ENCODE assay signal across 8 cellular contexts in the genomic region with DNA sequence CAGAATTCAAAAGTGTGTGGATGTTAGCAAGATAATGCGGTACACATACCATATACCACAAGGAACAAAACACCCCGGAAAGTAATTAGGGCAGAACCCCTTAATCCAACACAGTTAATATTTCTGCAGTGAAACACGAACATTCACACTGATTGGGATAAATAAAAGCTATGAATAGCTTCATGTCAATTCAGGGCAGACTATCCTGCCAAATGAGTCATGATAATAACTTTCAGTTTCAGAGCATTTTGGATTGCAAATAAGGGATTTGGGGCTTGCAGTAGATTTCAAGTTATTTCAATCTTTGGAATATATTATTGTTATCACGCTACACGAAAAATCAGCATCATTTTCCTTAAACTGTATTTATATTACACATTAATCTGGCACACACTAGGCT. TPM values are rescaled to one million over a fixed set of nuclear protein-coding genes. Genes with fewer than 3 reads are reported as not detected.
DNase-seq lines count a peak whose midpoint lies in the region; ATAC-seq lines count a peak whose summit lies in the region.

No MANE protein-coding gene starts in this region.

- H3K9me3 Mint-ChIP-seq in activated T-helper 17 cell treated with anti-CD3 and anti-CD28 coated beads, Interleukin-2, amount 50 U/mL, for 72 hours: no peaks in the 10 kb centered on the region
- no peaks in the 10 kb centered on the region for H3K9me3 Mint-ChIP-seq in stimulated activated effector memory CD8-positive, alpha-beta T cell treated with anti-CD3 and anti-CD28 coated beads, Interleukin-12 subunit alpha, Interleukin-12 subunit beta, amount 100 ng/mL, for 72 hours

- H3F3A ChIP-seq in GM23248 (ENCODE audit: insufficient read depth): peaks cover 19% of the 10 kb centered on the region

- DNase-seq in GM23248 (peak; percentile 88), foreskin melanocyte (peak; percentile 29), mucosa of gallbladder (ENCODE audit: low spot score) (no peak), RKO (ENCODE audit: low spot score) (no peak), NCI-H2107 treated with DMSO at 0.1 percent for 48 hours (lab: John Stamatoyannopoulos, UW; ENCODE audit: unreplicated experiment) (no peak)
- DNase-seq in stimulated activated effector memory CD8-positive, alpha-beta T cell treated with anti-CD3 and anti-CD28 coated beads, Interleukin-12 subunit alpha, Interleukin-12 subunit beta, amount 100 ng/mL, for 72 hours (ENCODE audit: low spot score in 2 of 2): no peak

- H3K27me3 Mint-ChIP-seq in activated T-helper 17 cell treated with anti-CD3 and anti-CD28 coated beads, Interleukin-2, amount 50 U/mL, for 72 hours: no peaks in the 10 kb centered on the region

- H3K4me1 ChIP-seq in GM23248 (ENCODE audit: insufficient read depth): peaks cover 37% of the 10 kb centered on the region

- peaks cover 99% of the 10 kb centered on the region for H3K79me2 ChIP-seq in GM23248 (ENCODE audit: insufficient read depth)

- peak overlapping the region; percentile 69 for H3K27ac ChIP-seq in GM23248

- ATAC-seq in activated T-helper 17 cell treated with anti-CD3 and anti-CD28 coated beads, Interleukin-2, amount 50 U/mL, for 72 hours (replicated peaks): no peak
- ATAC-seq in stimulated activated effector memory CD8-positive, alpha-beta T cell treated with anti-CD3 and anti-CD28 coated beads, Interleukin-12 subunit alpha, Interleukin-12 subunit beta, amount 100 ng/mL, for 72 hours: no peak
- no peak for ATAC-seq in GM18861 (IDR thresholded peaks at IDR 0.05; ENCODE audit: unreplicated experiment)

- 1 to 3% methylated on average over 5 of the region's 5 CpGs for WGBS in GM23248 (ENCODE audit: low coverage in 1 of 2, low lambda C conversion rate in 2 of 2, missing lambda C conversion rate in 2 of 2), 2 experiments

- H2AFZ ChIP-seq in GM23248: peak overlapping the region; percentile 10; the same call in 1 of the 2 replicates

- peak overlapping the region; percentile 55 for H3K4me3 ChIP-seq in GM23248

- H3K27me3 ChIP-seq in GM23248 (replicated peaks; ENCODE audit: insufficient read depth): no peaks in the 10 kb centered on the region

- H3K9me2 ChIP-seq in GM23248 (ENCODE audit: insufficient read depth): no peaks in the 10 kb centered on the region

- in situ Hi-C loops in GM23248 (cut with MboI): no loop called here

- peak overlapping the region; percentile 79 for H3K4me3 Mint-ChIP-seq in activated T-helper 17 cell treated with anti-CD3 and anti-CD28 coated beads, Interleukin-2, amount 50 U/mL, for 72 hours
- H3K4me3 Mint-ChIP-seq in stimulated activated effector memory CD8-positive, alpha-beta T cell treated with anti-CD3 and anti-CD28 coated beads, Interleukin-12 subunit alpha, Interleukin-12 subunit beta, amount 100 ng/mL, for 72 hours: peak overlapping the region; percentile 77

- H3K9me3 ChIP-seq in GM23248 (ENCODE audit: low read depth): no peaks in the 10 kb centered on the region

- H4K20me1 ChIP-seq in GM23248 (ENCODE audit: insufficient read depth): no peaks in the 10 kb centered on the region

- peaks cover 45% of the 10 kb centered on the region for H3K36me3 Mint-ChIP-seq in activated T-helper 17 cell treated with anti-CD3 and anti-CD28 coated beads, Interleukin-2, amount 50 U/mL, for 72 hours (ENCODE audit: low read depth)
- peaks cover 41% of the 10 kb centered on the region for H3K36me3 Mint-ChIP-seq in stimulated activated effector memory CD8-positive, alpha-beta T cell treated with anti-CD3 and anti-CD28 coated beads, Interleukin-12 subunit alpha, Interleukin-12 subunit beta, amount 100 ng/mL, for 72 hours

- H3K27ac Mint-ChIP-seq in activated T-helper 17 cell treated with anti-CD3 and anti-CD28 coated beads, Interleukin-2, amount 50 U/mL, for 72 hours: peak overlapping the region; percentile 80
- peak overlapping the region; percentile 90 for H3K27ac Mint-ChIP-seq in stimulated activated effector memory CD8-positive, alpha-beta T cell treated with anti-CD3 and anti-CD28 coated beads, Interleukin-12 subunit alpha, Interleukin-12 subunit beta, amount 100 ng/mL, for 72 hours

- H3K4me1 Mint-ChIP-seq in activated T-helper 17 cell treated with anti-CD3 and anti-CD28 coated beads, Interleukin-2, amount 50 U/mL, for 72 hours: peaks cover 63% of the 10 kb centered on the region
- H3K4me1 Mint-ChIP-seq in stimulated activated effector memory CD8-positive, alpha-beta T cell treated with anti-CD3 and anti-CD28 coated beads, Interleukin-12 subunit alpha, Interleukin-12 subunit beta, amount 100 ng/mL, for 72 hours: peaks cover 88% of the 10 kb centered on the region

- peak overlapping the region; percentile 54 for H3K9ac ChIP-seq in GM23248

- peak overlapping the region; percentile 84 for H3K4me2 ChIP-seq in GM23248 (ENCODE audit: unreplicated experiment)

- H3K36me3 ChIP-seq in GM23248 (ENCODE audit: low read depth): no peaks in the 10 kb centered on the region

RNA-seq across cellular contexts. Expression of a gene that starts 24.3 kb away (rescaled TPM):
- total RNA-seq in GM23248 (2014; rRNA removed; shearing (Covaris generic)): 14.2 and 15.4 TPM in 2 replicates
- polyA plus RNA-seq in GM23248 (2016; fragmentation: Nextera tagmentation; extraction: Ambion mirVana): 12.7 and 12.8 TPM in 2 replicates
- total RNA-seq in activated T-helper 17 cell treated with anti-CD3 and anti-CD28 coated beads, Interleukin-2, amount 50 U/mL, for 72 hours: 10 to 100 TPM; 48.1 to 61.7 TPM
- 45.3 TPM for total RNA-seq in mucosa of gallbladder

Comparison
In these comparisons a context has a peak if more than half of its experiments do, and no peak if none do; other contexts are left out.
1. DNase-seq: peak in GM23248 (single experiment) and foreskin melanocyte (single experiment); none in stimulated activated effector memory CD8-positive, alpha-beta T cell treated with anti-CD3 and anti-CD28 coated beads, Interleukin-12 subunit alpha, Interleukin-12 subunit beta, amount 100 ng/mL, for 72 hours (0 of 2), mucosa of gallbladder (single experiment), RKO (single experiment) and NCI-H2107 treated with DMSO at 0.1 percent for 48 hours (single experiment).